25 cellular contexts compared by ENCODE assay signal in genomic region chr10:119042169-119042568, GRCh38. TPM values are rescaled to one million over a fixed set of nuclear protein-coding genes. Genes with fewer than 3 reads are reported as not detected.
DNase-seq lines count a peak whose midpoint lies in the region; ATAC-seq and TF ChIP-seq lines count a peak whose summit lies in the region.
"Had no signal": no experiment of that assay in that cellular context is flagged by ENCODE, and none has a peak within 500 bp of the region (broad histone marks: within the 10 kb centered on the region; RNA-seq: fewer than 3 reads in every experiment).

No MANE protein-coding gene starts in this region.

- BruUV-seq in Calu3 (replicated peaks; lab: Mats Ljungman, UMichigan), result TSS peak; percentile 96

- no peak overlapping the region for H3K9ac ChIP-seq in BLaER1
- H3K9ac ChIP-seq: KMS-11, SK-N-SH had no signal

- peaks cover 100% of the 10 kb centered on the region for H3K36me3 ChIP-seq in BLaER1

- H3K27ac Mint-ChIP-seq in Calu3 (ENCODE audit: unreplicated experiment) (no peak overlapping the region), memory B cell (peak overlapping the region; percentile 35)
- H3K27ac Mint-ChIP-seq in activated naive CD8-positive, alpha-beta T cell treated with anti-CD3 and anti-CD28 coated beads for 36 hours, result peak overlapping the region; percentile 14
- H3K27ac Mint-ChIP-seq: activated naive CD8-positive, alpha-beta T cell; activated T-helper 1 cell treated with anti-CD3 and anti-CD28 coated beads, Interleukin-12 subunit alpha, Interleukin-12 subunit beta, Interleukin-2, Interleukin-4 antibody, amounts not matched to agents 30 ng/mL and 10 ng/mL and 1 ng/mL, durations not matched to agents 14 hours and 24 hours and 36 hours; CD4-positive, alpha-beta T cell had no signal

- CTCF ChIA-PET in Calu3 (lab: Charles Lee), result no interaction called here

- H3K27me3 Mint-ChIP-seq in Calu3 (ENCODE audit: unreplicated experiment) (no peaks in the 10 kb centered on the region), memory B cell (no peaks in the 10 kb centered on the region)
- H3K27me3 Mint-ChIP-seq in activated naive CD8-positive, alpha-beta T cell treated with anti-CD3 and anti-CD28 coated beads for 36 hours, result no peaks in the 10 kb centered on the region
- H3K27me3 Mint-ChIP-seq: activated naive CD8-positive, alpha-beta T cell; CD4-positive, alpha-beta T cell had no signal

- DNase-seq in Calu3 (no peak), memory B cell (ENCODE audit: low spot score in 2 of 2) (no peak), NCI-H146 treated with DMSO at 0.1 percent for 48 hours (lab: John Stamatoyannopoulos, UW; ENCODE audit: unreplicated experiment) (no peak), C1 segment of cervical spinal cord (lab: John Stamatoyannopoulos, UW) (no peak)
- no peak for DNase-seq in activated naive CD8-positive, alpha-beta T cell treated with anti-CD3 and anti-CD28 coated beads for 36 hours
- DNase-seq: activated CD4-positive, alpha-beta T cell treated with anti-CD3 and anti-CD28 coated beads for 1 hour; CD4-positive, alpha-beta T cell; cortex of kidney; hippocampal formation; left cardiac atrium; NCI-H1417 treated with DMSO at 0.1 percent for 48 hours; NCI-H2107; NCI-H748 treated with DMSO at 0.1 percent for 48 hours; SK-N-SH; stimulated activated CD4-positive, alpha-beta T cell treated with anti-CD3 and anti-CD28 coated beads, Interleukin-12 subunit alpha, Interleukin-12 subunit beta, amount 100 ng/mL, for 4 hours; stimulated activated CD4-positive, alpha-beta T cell treated with anti-CD3 and anti-CD28 coated beads, Interleukin-4, amount 100 ng/mL, for 1 hour; T-helper 2 cell had no signal

- no peak overlapping the region for H3K4me3 ChIP-seq in BLaER1
- H3K4me3 ChIP-seq: ascending aorta, suprapubic skin had no signal

- peaks cover 86% of the 10 kb centered on the region for H3K36me3 Mint-ChIP-seq in Calu3 (ENCODE audit: insufficient read depth, unreplicated experiment)
- peaks cover 65% of the 10 kb centered on the region for H3K36me3 Mint-ChIP-seq in activated naive CD8-positive, alpha-beta T cell treated with anti-CD3 and anti-CD28 coated beads for 36 hours
- peaks cover 59% of the 10 kb centered on the region for H3K36me3 Mint-ChIP-seq in memory B cell

- no peak for ATAC-seq in memory B cell (ENCODE audit: low read depth)
- no peak for ATAC-seq in HG03139 (IDR thresholded peaks at IDR 0.05; ENCODE audit: unreplicated experiment)
- ATAC-seq: left cardiac atrium, sciatic nerve had no signal

- H3K4me2 ChIP-seq in BLaER1, result peak overlapping the region; percentile 54
- H3K4me2 ChIP-seq: KMS-11, SK-N-SH had no signal

- H3K27me3 ChIP-seq in BLaER1, result no peaks in the 10 kb centered on the region
- H3K27me3 ChIP-seq: ascending aorta, suprapubic skin had no signal

- H4K20me1 ChIP-seq in BLaER1, result peaks cover 100% of the 10 kb centered on the region

- H3K4me1 Mint-ChIP-seq in Calu3 (ENCODE audit: low read depth, unreplicated experiment) (peaks cover 8% of the 10 kb centered on the region), memory B cell (peaks cover 6% of the 10 kb centered on the region)
- peaks cover 12% of the 10 kb centered on the region for H3K4me1 Mint-ChIP-seq in activated naive CD8-positive, alpha-beta T cell treated with anti-CD3 and anti-CD28 coated beads for 36 hours

- H3K27ac ChIP-seq in BLaER1, result no peak overlapping the region
- H3K27ac ChIP-seq: ascending aorta, KMS-11, suprapubic skin had no signal

- no peaks in the 10 kb centered on the region for H3K9me3 ChIP-seq in BLaER1
- H3K9me3 ChIP-seq: ascending aorta, SK-N-SH, suprapubic skin had no signal

- no peak overlapping the region for H3K4me3 Mint-ChIP-seq in Calu3 (ENCODE audit: low read depth, unreplicated experiment)
- no peak overlapping the region for H3K4me3 Mint-ChIP-seq in activated naive CD8-positive, alpha-beta T cell treated with anti-CD3 and anti-CD28 coated beads for 36 hours
- no peak overlapping the region for H3K4me3 Mint-ChIP-seq in memory B cell
- H3K4me3 Mint-ChIP-seq: activated naive CD8-positive, alpha-beta T cell; activated T-helper 1 cell treated with anti-CD3 and anti-CD28 coated beads, Interleukin-12 subunit alpha, Interleukin-12 subunit beta, Interleukin-2, Interleukin-4 antibody, amounts not matched to agents 30 ng/mL and 10 ng/mL and 1 ng/mL, durations not matched to agents 14 hours and 24 hours and 36 hours; CD4-positive, alpha-beta T cell had no signal

- intact Hi-C loops in Calu3 (cut with micrococcal nuclease; ENCODE audit: unreplicated experiment), result no loop called here

- peaks cover 18% of the 10 kb centered on the region for H3K4me1 ChIP-seq in BLaER1
- H3K4me1 ChIP-seq: ascending aorta, suprapubic skin had no signal

- no peak for TF ChIP-seq CTCF in Calu3 (IDR thresholded peaks at IDR 0.05; ENCODE audit: unreplicated experiment)

- no peaks in the 10 kb centered on the region for H3K9me3 Mint-ChIP-seq in Calu3 (ENCODE audit: low read depth, unreplicated experiment)
- H3K9me3 Mint-ChIP-seq in activated naive CD8-positive, alpha-beta T cell treated with anti-CD3 and anti-CD28 coated beads for 36 hours, result no peaks in the 10 kb centered on the region
- no peaks in the 10 kb centered on the region for H3K9me3 Mint-ChIP-seq in memory B cell
- H3K9me3 Mint-ChIP-seq: activated T-helper 1 cell treated with anti-CD3 and anti-CD28 coated beads, Interleukin-12 subunit alpha, Interleukin-12 subunit beta, Interleukin-2, Interleukin-4 antibody, amounts not matched to agents 30 ng/mL and 10 ng/mL and 1 ng/mL, durations not matched to agents 14 hours and 24 hours and 36 hours; CD4-positive, alpha-beta T cell had no signal

RNA-seq across cellular contexts. Expression of gene NANOS1, which starts 12.7 kb away (rescaled TPM):
- total RNA-seq in Calu3 (2022), result 4.6 and 6.8 TPM in 2 replicates
- under 1 TPM in 1 of 2 experiments, not detected in 1; 0.16 TPM for total RNA-seq in activated naive CD8-positive, alpha-beta T cell treated with anti-CD3 and anti-CD28 coated beads for 36 hours

RNA-seq across cellular contexts. Expression of gene EIF3A, which starts 38.4 kb away (rescaled TPM):
- total RNA-seq in Calu3 (2022), result 95.3 and 104 TPM in 2 replicates
- total RNA-seq in activated naive CD8-positive, alpha-beta T cell treated with anti-CD3 and anti-CD28 coated beads for 36 hours, result 100 to 1,000 TPM; 160 to 163 TPM
